In genomic region chr12:112833939-112834338, GRCh38 we compare ENCODE assay signal across 39 cellular contexts. TPM values are rescaled to one million over a fixed set of nuclear protein-coding genes. Genes with fewer than 3 reads are reported as not detected.
"Had no signal": no experiment of that assay in that cellular context is flagged by ENCODE, and none has a peak within 500 bp of the region (broad histone marks: within the 10 kb centered on the region; RNA-seq: fewer than 3 reads in every experiment).

No MANE protein-coding gene starts in this region.

- H3K9ac ChIP-seq: KMS-11 had no signal

- H3K27ac ChIP-seq: KMS-11 had no signal

- DNase-seq: Karpas-422, Kasumi-1, KG1, MG63, MM.1S, MV-4-11, NCI-H1048, NCI-H1092, NCI-H1092 treated with DMSO at 0.1 percent for 48 hours, NCI-H1105, NCI-H1105 treated with DMSO at 0.1 percent for 48 hours, NCI-H1417, NCI-H1417 treated with DMSO at 0.1 percent for 48 hours, NCI-H1436, NCI-H1436 treated with DMSO at 0.1 percent for 48 hours, NCI-H146, NCI-H1694, NCI-H1694 treated with DMSO at 0.1 percent for 48 hours, NCI-H187, NCI-H187 treated with DMSO at 0.1 percent for 48 hours, NCI-H1930, NCI-H2029, NCI-H2029 treated with DMSO at 0.1 percent for 48 hours, NCI-H2081, NCI-H2081 treated with DMSO at 0.1 percent for 48 hours, NCI-H2107, NCI-H2171, NCI-H2171 treated with DMSO at 0.1 percent for 48 hours, NCI-H2227 treated with DMSO at 0.1 percent for 48 hours, NCI-H226, NCI-H345, NCI-H446, NCI-H446 treated with DMSO at 0.1 percent for 48 hours, NCI-H510A, NCI-H510A treated with DMSO at 0.1 percent for 48 hours had no signal

- H3K36me3 ChIP-seq: MG63 had no signal

- H3K4me3 ChIP-seq: MG63 had no signal

- H3K4me2 ChIP-seq: KMS-11 had no signal

RNA-seq across cellular contexts. Expression of gene RPH3A, which starts 42.4 kb away (rescaled TPM):
- total RNA-seq: LHCN-M2, M059J, MCF 10A had no signal
